In genomic region chr5:180133060-180133459, GRCh38 we compare ENCODE assay signal across 14 cellular contexts.
"Had no signal": no experiment of that assay in that cellular context is flagged by ENCODE, and none has a peak within 500 bp of the region (broad histone marks: within the 10 kb centered on the region; RNA-seq: fewer than 3 reads in every experiment).

No MANE protein-coding gene starts in this region.

- H3K9me3 ChIP-seq: left ventricle myocardium inferior, transverse colon had no signal

- H3K27ac ChIP-seq: left ventricle myocardium inferior, parathyroid adenoma, transverse colon had no signal

- H3K36me3 Mint-ChIP-seq: activated CD4-positive, alpha-beta memory T cell treated with anti-CD3 and anti-CD28 coated beads for 36 hours; activated naive CD4-positive, alpha-beta T cell treated with anti-CD3 and anti-CD28 coated beads, Interleukin-2, amount 50 U/mL, for 72 hours; brain had no signal

- H3K27me3 ChIP-seq: transverse colon had no signal

- H3K4me1 Mint-ChIP-seq: neural crest cell had no signal

- ATAC-seq: activated naive CD4-positive, alpha-beta T cell treated with anti-CD3 and anti-CD28 coated beads, Interleukin-2, amount 50 U/mL, for 72 hours; esophagus mucosa had no signal

- DNase-seq: activated CD4-positive, alpha-beta memory T cell treated with anti-CD3 and anti-CD28 coated beads for 36 hours; amniotic stem cell; left ventricle myocardium inferior; mesenchymal stem cell; retina; T1000; transverse colon had no signal

- H3K27me3 Mint-ChIP-seq: brain had no signal

- H3K4me3 ChIP-seq: left ventricle myocardium inferior, skin epidermis, transverse colon had no signal

- H3K4me3 Mint-ChIP-seq: activated CD4-positive, alpha-beta memory T cell treated with anti-CD3 and anti-CD28 coated beads for 36 hours; activated T-helper 1 cell treated with anti-CD3 and anti-CD28 coated beads, Interleukin-12 subunit alpha, Interleukin-12 subunit beta, Interleukin-2, Interleukin-4 antibody, amounts not matched to agents 30 ng/mL and 10 ng/mL and 1 ng/mL, durations not matched to agents 14 hours and 24 hours and 36 hours; brain; neural crest cell had no signal

- H3K4me1 ChIP-seq: left ventricle myocardium inferior, parathyroid adenoma, transverse colon had no signal

- H3K9me3 Mint-ChIP-seq: activated CD4-positive, alpha-beta memory T cell treated with anti-CD3 and anti-CD28 coated beads for 36 hours; activated naive CD4-positive, alpha-beta T cell treated with anti-CD3 and anti-CD28 coated beads, Interleukin-2, amount 50 U/mL, for 72 hours; activated T-helper 1 cell treated with anti-CD3 and anti-CD28 coated beads, Interleukin-12 subunit alpha, Interleukin-12 subunit beta, Interleukin-2, Interleukin-4 antibody, amounts not matched to agents 30 ng/mL and 10 ng/mL and 1 ng/mL, durations not matched to agents 14 hours and 24 hours and 36 hours; brain; neural crest cell had no signal

- H3K36me3 ChIP-seq: left ventricle myocardium inferior, transverse colon had no signal

- H3K27ac Mint-ChIP-seq: activated CD4-positive, alpha-beta memory T cell treated with anti-CD3 and anti-CD28 coated beads for 36 hours; activated T-helper 1 cell treated with anti-CD3 and anti-CD28 coated beads, Interleukin-12 subunit alpha, Interleukin-12 subunit beta, Interleukin-2, Interleukin-4 antibody, amounts not matched to agents 30 ng/mL and 10 ng/mL and 1 ng/mL, durations not matched to agents 14 hours and 24 hours and 36 hours had no signal
